ENCODE assay signal across 10 cellular contexts in the genomic region with DNA sequence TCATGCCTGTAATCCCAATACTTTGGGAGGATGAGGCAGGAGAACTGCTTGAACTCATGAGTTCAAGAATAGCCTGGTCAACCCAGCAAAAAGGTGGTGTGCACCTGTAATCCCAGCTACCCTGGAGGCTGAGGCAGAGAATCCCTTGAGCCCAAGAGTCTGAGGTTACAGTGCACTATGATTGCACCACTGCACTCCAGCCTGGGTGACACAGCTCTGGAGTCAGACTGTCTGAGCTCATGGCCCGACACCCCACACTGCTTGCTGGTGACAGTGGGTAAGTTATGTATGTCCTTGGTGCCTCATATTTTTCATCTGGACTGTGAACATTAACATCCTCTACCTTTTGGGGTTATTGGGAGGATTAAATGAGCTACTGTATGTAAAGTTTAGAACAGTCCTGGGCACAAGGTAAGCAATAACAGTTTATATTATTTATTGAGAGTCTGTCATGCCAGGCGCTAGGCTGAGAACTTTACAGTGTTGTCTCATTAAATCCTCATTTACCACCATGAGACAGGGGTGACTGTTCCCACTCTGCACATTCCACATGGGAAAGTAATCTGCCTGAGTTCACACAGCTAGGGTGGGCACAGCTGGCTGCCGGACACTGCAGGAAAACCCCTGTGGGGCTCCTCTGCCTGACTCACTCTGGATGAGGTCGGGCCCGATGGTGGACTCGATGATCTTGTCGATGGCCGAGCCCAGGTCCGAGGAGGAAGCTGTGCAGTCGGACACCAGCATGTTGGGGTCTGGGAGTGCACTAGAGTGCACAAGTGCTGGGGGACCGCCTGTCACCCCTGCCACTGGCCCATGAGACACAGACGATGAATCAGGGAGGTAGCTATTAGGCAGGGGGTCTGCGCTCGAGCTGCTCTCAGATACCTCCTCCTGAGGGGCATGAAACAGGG. TPM values are rescaled to one million over a fixed set of nuclear protein-coding genes. Genes with fewer than 3 reads are reported as not detected.
DNase-seq lines count a peak whose midpoint lies in the region; ATAC-seq and TF ChIP-seq lines count a peak whose summit lies in the region.
"Had no signal": no experiment of that assay in that cellular context is flagged by ENCODE, and none has a peak within 500 bp of the region (broad histone marks: within the 10 kb centered on the region; RNA-seq: fewer than 3 reads in every experiment).

No MANE protein-coding gene starts in this region.

- H3K27me3 Mint-ChIP-seq in activated CD4-positive, alpha-beta T cell treated with anti-CD3 and anti-CD28 coated beads, Interleukin-2, amount 10 ng/mL, durations not matched to agents 7 days and 5 days: no peaks in the 10 kb centered on the region

- peak overlapping the region; percentile 89 for H3K4me2 ChIP-seq in PC-3 (ENCODE audit: low read length)
- peak overlapping the region; percentile 92 for H3K4me2 ChIP-seq in fibroblast of lung (ENCODE audit: extremely low read depth, insufficient read depth, low read length)

- H3K9me3 Mint-ChIP-seq in activated CD4-positive, alpha-beta T cell treated with anti-CD3 and anti-CD28 coated beads, Interleukin-2, amount 10 ng/mL, durations not matched to agents 7 days and 5 days: no peaks in the 10 kb centered on the region
- H3K9me3 Mint-ChIP-seq: brain had no signal

- POLR2A ChIA-PET in activated CD4-positive, alpha-beta T cell treated with anti-CD3 and anti-CD28 coated beads, Interleukin-2, amount 10 ng/mL, durations not matched to agents 7 days and 5 days (lab: Charles Lee): no interaction called here
- POLR2A ChIA-PET in PC-3 (lab: Charles Lee; ENCODE audit: unreplicated experiment): interaction anchor here (0.5 to 0.6 kb wide), 3 partner anchors 8 to 1084 kb away, joined by 3 to 4 read pairs (median 3); a partner anchor contains a TSS

- H4K20me1 ChIP-seq in PC-3 (ENCODE audit: low read length) (0 out of 2 replicates have a peak, but pooled peaks cover 6% of the 10 kb centered on the region), fibroblast of lung (ENCODE audit: control insufficient read depth, extremely low read depth, insufficient read depth, low read length) (no peaks in the 10 kb centered on the region)

- no peaks in the 10 kb centered on the region for H3F3A ChIP-seq in PC-3 (ENCODE audit: low read length, unreplicated experiment)

- TF ChIP-seq CTCF in PC-3 (conservative IDR thresholded peaks at IDR 0.05; ENCODE audit: low read depth, low read length) (no peak), fibroblast of lung (conservative IDR thresholded peaks at IDR 0.05 in 1 of 2, IDR thresholded peaks at IDR 0.05 in 1 of 2; ENCODE audit: low read depth in 1 of 2, low read length in 2 of 2) (no peak)

- H3K4me3 ChIP-seq in PC-3 (ENCODE audit: low read length): peak overlapping the region; percentile 16; the same call in 1 of the 2 replicates
- H3K4me3 ChIP-seq in fibroblast of lung (replicated peaks in 1 of 4; ENCODE audit: control extremely low read depth in 1 of 4, insufficient read depth in 1 of 4, low read depth in 3 of 4, low read length in 4 of 4): peak overlapping the region in 1 of 4 experiments; percentile 95

- H3K4me1 Mint-ChIP-seq in activated CD4-positive, alpha-beta T cell treated with anti-CD3 and anti-CD28 coated beads, Interleukin-2, amount 10 ng/mL, durations not matched to agents 7 days and 5 days: peaks cover 23% of the 10 kb centered on the region

- peak overlapping the region; percentile 50 for H3K27ac Mint-ChIP-seq in activated CD4-positive, alpha-beta T cell treated with anti-CD3 and anti-CD28 coated beads, Interleukin-2, amount 10 ng/mL, durations not matched to agents 7 days and 5 days

- H3K9me2 ChIP-seq in PC-3 (replicated peaks; ENCODE audit: low read length): no peaks in the 10 kb centered on the region

- H2AFZ ChIP-seq in PC-3 (ENCODE audit: low read length) (no peak overlapping the region), fibroblast of lung (ENCODE audit: low read length) (no peak overlapping the region)

- intact Hi-C loops in PC-3 (cut with micrococcal nuclease): no loop called here

- no TSS peak for BruUV-seq in PC-3 (replicated peaks; lab: Mats Ljungman, UMichigan)

- no peak for ATAC-seq in PC-3
- no peak for ATAC-seq in GM19328 (IDR thresholded peaks at IDR 0.05; ENCODE audit: unreplicated experiment)
- no peak for ATAC-seq in GM21390 (IDR thresholded peaks at IDR 0.05; ENCODE audit: unreplicated experiment)

- peaks cover 36% of the 10 kb centered on the region for H3K79me2 ChIP-seq in PC-3 (ENCODE audit: low read length)
- H3K79me2 ChIP-seq in fibroblast of lung (ENCODE audit: control insufficient read depth, insufficient read depth, low read length): peaks cover 29% of the 10 kb centered on the region

- no peak for DNase-seq in activated CD4-positive, alpha-beta T cell treated with anti-CD3 and anti-CD28 coated beads, Interleukin-2, amount 10 ng/mL, durations not matched to agents 7 days and 5 days
- DNase-seq in activated CD4-positive, alpha-beta T cell treated with anti-CD3 and anti-CD28 coated beads, Interleukin-2, amount 50 U/mL, for 1 hour: no peak
- DNase-seq in PC-3: no peak
- peak in 1 of 2 donors; percentile 72 for DNase-seq in fibroblast of lung (ENCODE audit: low read depth in 2 of 2)
- DNase-seq in smooth muscle cell of the brain vasculature (ENCODE audit: low read depth, low spot score): peak; percentile 52
- DNase-seq in NCI-H2029 treated with DMSO at 0.1 percent for 48 hours (lab: John Stamatoyannopoulos, UW): no peak

- peaks cover 30% of the 10 kb centered on the region for H3K36me3 Mint-ChIP-seq in activated CD4-positive, alpha-beta T cell treated with anti-CD3 and anti-CD28 coated beads, Interleukin-2, amount 10 ng/mL, durations not matched to agents 7 days and 5 days (ENCODE audit: low read depth)

- H3K27me3 ChIP-seq in PC-3 (ENCODE audit: low read length) (no peaks in the 10 kb centered on the region), fibroblast of lung (ENCODE audit: control insufficient read depth, insufficient read depth, low read length) (no peaks in the 10 kb centered on the region)

- H3K9me3 ChIP-seq in PC-3 (ENCODE audit: low read length): no peaks in the 10 kb centered on the region
- H3K9me3 ChIP-seq in fibroblast of lung (ENCODE audit: control insufficient read depth, insufficient read depth, low read depth, low read length): no peaks in the 10 kb centered on the region
- H3K9me3 ChIP-seq: HAP-1 had no signal

- H3K36me3 ChIP-seq in PC-3 (ENCODE audit: low read depth, low read length) (peaks cover 41% of the 10 kb centered on the region), fibroblast of lung (ENCODE audit: control insufficient read depth, insufficient read depth, low read length) (peaks cover 25% of the 10 kb centered on the region)

- peaks cover 26% of the 10 kb centered on the region for H3K4me1 ChIP-seq in PC-3 (ENCODE audit: insufficient read depth, low read length)
- peaks cover 12% of the 10 kb centered on the region for H3K4me1 ChIP-seq in fibroblast of lung (ENCODE audit: control insufficient read depth, extremely low read depth, insufficient read depth, low read length)

- H3K4me3 Mint-ChIP-seq in activated CD4-positive, alpha-beta T cell treated with anti-CD3 and anti-CD28 coated beads, Interleukin-2, amount 10 ng/mL, durations not matched to agents 7 days and 5 days: no peak overlapping the region

- H3K27ac ChIP-seq in PC-3 (ENCODE audit: low read length): no peak overlapping the region
- peak overlapping the region; percentile 49 for H3K27ac ChIP-seq in fibroblast of lung (ENCODE audit: insufficient read depth, low read length)

- CTCF ChIA-PET in activated CD4-positive, alpha-beta T cell treated with anti-CD3 and anti-CD28 coated beads, Interleukin-2, amount 10 ng/mL, durations not matched to agents 7 days and 5 days (lab: Charles Lee): interaction anchor here (0.5 to 3.9 kb wide), 19 partner anchors 8 to 194 kb away, joined by 3 to 21 read pairs (median 8); a partner anchor contains a TSS
- CTCF ChIA-PET in PC-3 (lab: Charles Lee): interaction anchor here (0.5 to 1.5 kb wide), 5 partner anchors 18 to 173 kb away, joined by 3 to 11 read pairs (median 4); no protein-coding TSS in a partner anchor

- no peak overlapping the region for H3K9ac ChIP-seq in PC-3 (ENCODE audit: low read length)
- H3K9ac ChIP-seq in fibroblast of lung (ENCODE audit: insufficient read depth, low read length): no peak overlapping the region

RNA-seq across cellular contexts. Expression of a gene that starts 2.9 kb away (rescaled TPM):
- 10 to 100 TPM; 40.4 to 41.2 TPM for total RNA-seq in activated CD4-positive, alpha-beta T cell treated with anti-CD3 and anti-CD28 coated beads, Interleukin-2, amount 10 ng/mL, durations not matched to agents 7 days and 5 days
- total RNA-seq in PC-3 (2014; rRNA removed) (32.2 and 36.9 TPM in 2 replicates), fibroblast of lung (7.2 and 10.2 TPM in 2 replicates)
- 4.8 and 6.7 TPM in 2 replicates for polyA plus RNA-seq in fibroblast of lung
- 6.9 and 8.5 TPM in 2 replicates for polyA plus RNA-seq in fibroblast of lung (2012)
- 24.7 and 35.4 TPM in 2 replicates for polyA minus RNA-seq in fibroblast of lung (ENCODE audit: low replicate concordance)

RNA-seq across cellular contexts. Expression of a gene that starts 34.6 kb away (rescaled TPM):
- total RNA-seq in activated CD4-positive, alpha-beta T cell treated with anti-CD3 and anti-CD28 coated beads, Interleukin-2, amount 10 ng/mL, durations not matched to agents 7 days and 5 days: 10 to 100 TPM; 44.0 to 44.6 TPM
- total RNA-seq in PC-3 (2014; rRNA removed) (18.4 and 20.2 TPM in 2 replicates), fibroblast of lung (6.7 and 9.9 TPM in 2 replicates)
- 16.0 and 18.5 TPM in 2 replicates for polyA plus RNA-seq in fibroblast of lung
- 20.7 and 25.8 TPM in 2 replicates for polyA plus RNA-seq in fibroblast of lung (2012)
- polyA minus RNA-seq in fibroblast of lung (ENCODE audit: low replicate concordance): 67.9 and 99.2 TPM in 2 replicates

RNA-seq across cellular contexts. Expression of a gene that starts 39.7 kb away (rescaled TPM):
- total RNA-seq in activated CD4-positive, alpha-beta T cell treated with anti-CD3 and anti-CD28 coated beads, Interleukin-2, amount 10 ng/mL, durations not matched to agents 7 days and 5 days: not detected
- total RNA-seq in PC-3 (2014; rRNA removed): 0.77 and 1.0 TPM in 2 replicates
- not detected in 2 replicates for total RNA-seq in fibroblast of lung
- not detected in 2 replicates for polyA plus RNA-seq in fibroblast of lung
- not detected in 2 replicates for polyA plus RNA-seq in fibroblast of lung (2012)
- polyA minus RNA-seq in fibroblast of lung (ENCODE audit: low replicate concordance): not detected in 2 replicates

RNA-seq across cellular contexts. Expression of a gene that starts 57.1 kb away (rescaled TPM):
- under 1 TPM; 0.81 to 0.82 TPM for total RNA-seq in activated CD4-positive, alpha-beta T cell treated with anti-CD3 and anti-CD28 coated beads, Interleukin-2, amount 10 ng/mL, durations not matched to agents 7 days and 5 days
- 56.6 and 61.5 TPM in 2 replicates for total RNA-seq in PC-3 (2014; rRNA removed)
- 110 and 132 TPM in 2 replicates for total RNA-seq in fibroblast of lung
- 28.5 and 63.1 TPM in 2 replicates for polyA plus RNA-seq in fibroblast of lung
- 36.1 and 77.6 TPM in 2 replicates for polyA plus RNA-seq in fibroblast of lung (2012)
- 64.5 and 131 TPM in 2 replicates for polyA minus RNA-seq in fibroblast of lung (ENCODE audit: low replicate concordance)

RNA-seq across cellular contexts. Expression of a gene that starts 60.0 kb away (rescaled TPM):
- under 1 TPM; 0.42 to 0.87 TPM for total RNA-seq in activated CD4-positive, alpha-beta T cell treated with anti-CD3 and anti-CD28 coated beads, Interleukin-2, amount 10 ng/mL, durations not matched to agents 7 days and 5 days
- 2.4 TPM in 1 of 2 replicates, not detected in the other for total RNA-seq in PC-3 (2014; rRNA removed)
- total RNA-seq in fibroblast of lung: 0.26 and 0.50 TPM in 2 replicates
- polyA plus RNA-seq in fibroblast of lung: 0.11 and 0.27 TPM in 2 replicates
- polyA plus RNA-seq in fibroblast of lung (2012): 0.29 and 1.6 TPM in 2 replicates
- polyA minus RNA-seq in fibroblast of lung (ENCODE audit: low replicate concordance): not detected in 2 replicates
